ENCODE assay signal across 7 cellular contexts in the genomic region with DNA sequence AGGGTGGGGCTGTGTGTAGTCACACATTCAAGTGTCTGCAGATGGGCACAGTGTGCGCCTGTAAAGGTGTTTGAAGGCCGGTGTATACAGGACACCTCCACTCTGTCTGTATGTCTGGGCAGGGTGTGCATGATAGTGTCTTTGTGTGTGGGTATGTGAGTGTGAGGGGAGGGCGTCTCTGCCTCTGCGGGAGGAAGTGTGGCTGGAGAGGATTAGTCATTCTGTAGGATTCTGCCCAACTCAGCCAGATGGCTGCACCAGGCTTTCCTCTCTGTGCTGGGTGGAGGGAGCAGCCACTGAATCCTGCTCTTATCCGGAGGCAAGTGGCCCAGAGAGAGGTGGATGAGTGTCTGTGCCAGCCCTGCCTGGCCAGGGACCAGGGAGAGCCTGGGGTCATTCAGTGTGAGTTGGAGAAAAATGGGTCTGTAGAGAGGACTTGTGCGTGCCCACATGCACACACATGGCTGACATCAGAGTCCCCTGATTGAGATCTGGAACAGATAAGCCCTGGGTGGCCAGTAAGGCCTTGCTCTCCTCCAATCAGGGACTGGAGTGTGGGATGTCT. TPM values are rescaled to one million over a fixed set of nuclear protein-coding genes. Genes with fewer than 3 reads are reported as not detected.
A peak's percentile ranks its signal among the peaks of the same experiment; 100 is the strongest.
DNase-seq lines count a peak whose midpoint lies in the region; ATAC-seq, FAIRE-seq and TF ChIP-seq lines count a peak whose summit lies in the region.

No MANE protein-coding gene starts in this region.

- ATAC-seq in GM19025 (IDR thresholded peaks at IDR 0.05; ENCODE audit: low read depth, unreplicated experiment), result peak; percentile 11
- ATAC-seq in mucosa of descending colon, result peak; percentile 54
- ATAC-seq in GM19328 (IDR thresholded peaks at IDR 0.05; ENCODE audit: unreplicated experiment), result no peak

- H3K4me3 ChIP-seq in endothelial cell of umbilical vein (replicated peaks in 1 of 3; ENCODE audit: insufficient read depth in 1 of 3, low read depth in 1 of 3, low read length in 3 of 3), result peak overlapping the region; percentile 48 to 77 (median 71)
- H3K4me3 ChIP-seq in mucosa of descending colon, result peak overlapping the region; percentile 27

- peak; percentile 78 for TF ChIP-seq POLR2A in endothelial cell of umbilical vein (IDR thresholded peaks at IDR 0.05; ENCODE audit: low read depth, low read length)

- H3K4me1 ChIP-seq in endothelial cell of umbilical vein (ENCODE audit: control insufficient read depth, extremely low read depth, insufficient read depth, low read length) (peaks cover 16% of the 10 kb centered on the region), mucosa of descending colon (ENCODE audit: low read depth) (peaks cover 27% of the 10 kb centered on the region)

- peak overlapping the region; percentile 90 for H3K9ac ChIP-seq in endothelial cell of umbilical vein (replicated peaks; ENCODE audit: extremely low read depth, insufficient read depth, low read length)

- POLR2A ChIA-PET in endothelial cell of umbilical vein (lab: Charles Lee), result no interaction called here

- no peak for TF ChIP-seq CTCF in endothelial cell of umbilical vein (IDR thresholded peaks at IDR 0.05; ENCODE audit: extremely low read depth in 1 of 2, insufficient read depth in 1 of 2, low read depth in 1 of 2, low read length in 2 of 2)
- TF ChIP-seq CTCF in mucosa of descending colon (IDR thresholded peaks at IDR 0.05), result no peak

- BruUV-seq in endothelial cell of umbilical vein (replicated peaks; lab: Mats Ljungman, UMichigan), result TSS peak; percentile 40

- H3K9me3 ChIP-seq in endothelial cell of umbilical vein (replicated peaks; ENCODE audit: control insufficient read depth, insufficient read depth, low read length) (no peaks in the 10 kb centered on the region), mucosa of descending colon (no peaks in the 10 kb centered on the region)

- peak overlapping the region; percentile 91 for H3K27ac ChIP-seq in endothelial cell of umbilical vein (ENCODE audit: insufficient read depth, low read depth, low read length)

- dilution Hi-C loops in endothelial cell of umbilical vein (cut with MboI; ENCODE audit: extremely low pct_ligation_motif_present, low sequenced_read_pairs), result no loop called here

- intact Hi-C loops in endothelial cell of umbilical vein (cut with micrococcal nuclease), result loop anchor here (1.0 to 5.0 kb wide), 4 partner anchors 9 to 35 kb away; no protein-coding TSS in a partner anchor
- intact Hi-C loops in mucosa of descending colon (cut with DNase I, micrococcal nuclease), result no loop called here

- CTCF ChIA-PET in endothelial cell of umbilical vein (lab: Charles Lee), result interaction anchor here (1.0 to 6.3 kb wide), 11 partner anchors 8 to 110 kb away, joined by 3 to 74 read pairs (median 7); a partner anchor contains a TSS

- no peaks in the 10 kb centered on the region for H4K20me1 ChIP-seq in endothelial cell of umbilical vein (replicated peaks; ENCODE audit: control insufficient read depth, extremely low read depth, insufficient read depth, low read length)

- H3K36me3 ChIP-seq in endothelial cell of umbilical vein (ENCODE audit: control insufficient read depth in 2 of 2, extremely low read depth in 1 of 2, insufficient read depth in 2 of 2, low read length in 2 of 2) (peaks cover 14 to 25% of the 10 kb centered on the region in 2 experiments), mucosa of descending colon (ENCODE audit: low read depth) (no peaks in the 10 kb centered on the region)

- peak overlapping the region; percentile 66 for H3K4me2 ChIP-seq in endothelial cell of umbilical vein (ENCODE audit: insufficient read depth, low read length)

- H3K79me2 ChIP-seq in endothelial cell of umbilical vein (ENCODE audit: control insufficient read depth, insufficient read depth, low read length), result peaks cover 11% of the 10 kb centered on the region

- H3K27me3 ChIP-seq in endothelial cell of umbilical vein (ENCODE audit: control insufficient read depth in 2 of 2, insufficient read depth in 2 of 2, low read length in 2 of 2), result peaks cover 0 to 9% of the 10 kb centered on the region in 2 experiments

- no peaks in the 10 kb centered on the region for H3K9me1 ChIP-seq in endothelial cell of umbilical vein (replicated peaks; ENCODE audit: control insufficient read depth, extremely low read depth, insufficient read depth, low read length)

- H2AFZ ChIP-seq in endothelial cell of umbilical vein (ENCODE audit: low read depth, low read length), result peak overlapping the region; percentile 94

- FAIRE-seq in endothelial cell of umbilical vein (lab: Jason Lieb, UNC), result peak; percentile 98

- DNase-seq in NCI-H1694 treated with DMSO at 0.1 percent for 48 hours (lab: John Stamatoyannopoulos, UW) (peak; percentile 59), endothelial cell of umbilical vein (ENCODE audit: low read depth, low spot score) (peak; percentile 94), mucosa of descending colon (peak in 1 of 3 donors; percentile 51)
- peak; percentile 38 to 57 for DNase-seq in activated CD8-positive, alpha-beta memory T cell treated with anti-CD3 and anti-CD28 coated beads for 4 hours (ENCODE audit: low read depth in 2 of 2)
- DNase-seq in stimulated activated CD8-positive, alpha-beta memory T cell treated with anti-CD3 and anti-CD28 coated beads, Interleukin-4, amount 100 ng/mL, for 24 hours (ENCODE audit: low read depth), result peak; percentile 36

TF ChIP-seq in endothelial cell of umbilical vein, 7 proteins besides CTCF, POLR2A, EP300 and RAD21 (continues in another document):
- TF ChIP-seq MYC (IDR thresholded peaks at IDR 0.05; ENCODE audit: low read depth, low read length) (peak; percentile 40), GATA2 (IDR thresholded peaks at IDR 0.05; ENCODE audit: insufficient read depth, insufficient read length, low read depth, low read length) (peak; percentile 93), FOS (IDR thresholded peaks at IDR 0.05; ENCODE audit: borderline replicate concordance, insufficient read depth, low read length) (peak; percentile 70)
- TF ChIP-seq, protein P1, sequence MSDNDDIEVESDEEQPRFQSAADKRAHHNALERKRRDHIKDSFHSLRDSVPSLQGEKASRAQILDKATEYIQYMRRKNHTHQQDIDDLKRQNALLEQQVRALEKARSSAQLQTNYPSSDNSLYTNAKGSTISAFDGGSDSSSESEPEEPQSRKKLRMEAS (IDR thresholded peaks at IDR 0.05; ENCODE audit: insufficient read depth, insufficient read length), result no peak

RNA-seq across cellular contexts. Expression of a gene that starts 1.7 kb away (rescaled TPM):
- total RNA-seq in endothelial cell of umbilical vein, result 79.6 and 83.1 TPM in 2 replicates
- 117 and 125 TPM in 2 replicates for polyA plus RNA-seq in endothelial cell of umbilical vein
- polyA plus RNA-seq in endothelial cell of umbilical vein (2011; cell fraction: cytosol; rRNA removed), result 75.8 and 81.7 TPM in 2 replicates
- polyA plus RNA-seq in endothelial cell of umbilical vein (2011; cell fraction: nucleus; rRNA removed), result 327 and 344 TPM in 2 replicates
- polyA plus RNA-seq in endothelial cell of umbilical vein (2012), result 67.4 and 75.2 TPM in 2 replicates
- 177 and 187 TPM in 2 replicates for polyA minus RNA-seq in endothelial cell of umbilical vein
- polyA minus RNA-seq in endothelial cell of umbilical vein (2011; cell fraction: cytosol; rRNA and poly(A)+ RNA removed), result 82.2 TPM
- polyA minus RNA-seq in endothelial cell of umbilical vein (2011; cell fraction: nucleus; rRNA and poly(A)+ RNA removed), result 63.1 and 94.4 TPM in 2 replicates
- 10 to 100 TPM in 2 of 3 donors, 1 to 10 TPM in 1; 8.7 to 28.7 (median 28.0) TPM for total RNA-seq in mucosa of descending colon

RNA-seq across cellular contexts. Expression of a gene that starts 1.8 kb away (rescaled TPM):
- total RNA-seq in endothelial cell of umbilical vein (0.55 and 1.6 TPM in 2 replicates), mucosa of descending colon (under 1 TPM in 2 of 3 donors, not detected in 1; 0.28 to 0.43 TPM)
- polyA plus RNA-seq in endothelial cell of umbilical vein, result 0.41 and 0.92 TPM in 2 replicates
- 0.36 and 0.69 TPM in 2 replicates for polyA plus RNA-seq in endothelial cell of umbilical vein (2011; cell fraction: cytosol; rRNA removed)
- 1.3 and 1.7 TPM in 2 replicates for polyA plus RNA-seq in endothelial cell of umbilical vein (2011; cell fraction: nucleus; rRNA removed)
- polyA plus RNA-seq in endothelial cell of umbilical vein (2012), result 1.0 and 2.6 TPM in 2 replicates
- 0.22 and 0.45 TPM in 2 replicates for polyA minus RNA-seq in endothelial cell of umbilical vein
- polyA minus RNA-seq in endothelial cell of umbilical vein (2011; cell fraction: cytosol; rRNA and poly(A)+ RNA removed), result 0.72 TPM
- polyA minus RNA-seq in endothelial cell of umbilical vein (2011; cell fraction: nucleus; rRNA and poly(A)+ RNA removed), result 0.14 TPM in 1 of 2 replicates, not detected in the other

RNA-seq across cellular contexts. Expression of a gene that starts 29.1 kb away (rescaled TPM):
- total RNA-seq in endothelial cell of umbilical vein (2.9 and 3.3 TPM in 2 replicates), mucosa of descending colon (10 to 100 TPM in 2 of 3 donors, 1 to 10 TPM in 1; 8.5 to 20.0 (median 16.7) TPM)
- polyA plus RNA-seq in endothelial cell of umbilical vein, result 3.0 TPM in 2 replicates
- polyA plus RNA-seq in endothelial cell of umbilical vein (2011; cell fraction: cytosol; rRNA removed), result 2.0 and 2.7 TPM in 2 replicates
- polyA plus RNA-seq in endothelial cell of umbilical vein (2011; cell fraction: nucleus; rRNA removed), result 2.5 and 3.7 TPM in 2 replicates
- 0.44 and 0.63 TPM in 2 replicates for polyA plus RNA-seq in endothelial cell of umbilical vein (2012)
- 2.7 and 2.8 TPM in 2 replicates for polyA minus RNA-seq in endothelial cell of umbilical vein
- polyA minus RNA-seq in endothelial cell of umbilical vein (2011; cell fraction: cytosol; rRNA and poly(A)+ RNA removed), result 27.1 TPM
- polyA minus RNA-seq in endothelial cell of umbilical vein (2011; cell fraction: nucleus; rRNA and poly(A)+ RNA removed), result 0.91 and 1.1 TPM in 2 replicates

RNA-seq across cellular contexts. Expression of a gene that starts 33.1 kb away (rescaled TPM):
- total RNA-seq in endothelial cell of umbilical vein, result 63.7 and 70.8 TPM in 2 replicates
- 79.5 and 93.2 TPM in 2 replicates for polyA plus RNA-seq in endothelial cell of umbilical vein
- 47.6 and 58.9 TPM in 2 replicates for polyA plus RNA-seq in endothelial cell of umbilical vein (2011; cell fraction: cytosol; rRNA removed)
- 72.5 and 108 TPM in 2 replicates for polyA plus RNA-seq in endothelial cell of umbilical vein (2011; cell fraction: nucleus; rRNA removed)
- 36.0 and 47.0 TPM in 2 replicates for polyA plus RNA-seq in endothelial cell of umbilical vein (2012)
- 32.0 and 39.4 TPM in 2 replicates for polyA minus RNA-seq in endothelial cell of umbilical vein
- 16.4 TPM for polyA minus RNA-seq in endothelial cell of umbilical vein (2011; cell fraction: cytosol; rRNA and poly(A)+ RNA removed)
- polyA minus RNA-seq in endothelial cell of umbilical vein (2011; cell fraction: nucleus; rRNA and poly(A)+ RNA removed), result 16.7 and 31.8 TPM in 2 replicates
- 10 to 100 TPM; 26.0 to 82.1 (median 31.5) TPM for total RNA-seq in mucosa of descending colon

RNA-seq across cellular contexts. Expression of a gene that starts 45.4 kb away (rescaled TPM):
- total RNA-seq in endothelial cell of umbilical vein (10.9 and 12.3 TPM in 2 replicates), mucosa of descending colon (1 to 10 TPM; 6.0 to 7.8 (median 7.0) TPM)
- polyA plus RNA-seq in endothelial cell of umbilical vein, result 4.3 and 5.6 TPM in 2 replicates
- polyA plus RNA-seq in endothelial cell of umbilical vein (2011; cell fraction: cytosol; rRNA removed), result 7.0 and 8.7 TPM in 2 replicates
- 8.0 and 9.7 TPM in 2 replicates for polyA plus RNA-seq in endothelial cell of umbilical vein (2011; cell fraction: nucleus; rRNA removed)
- 12.8 and 12.9 TPM in 2 replicates for polyA plus RNA-seq in endothelial cell of umbilical vein (2012)
- polyA minus RNA-seq in endothelial cell of umbilical vein, result 11.8 and 13.0 TPM in 2 replicates
- polyA minus RNA-seq in endothelial cell of umbilical vein (2011; cell fraction: cytosol; rRNA and poly(A)+ RNA removed), result 14.4 TPM
- polyA minus RNA-seq in endothelial cell of umbilical vein (2011; cell fraction: nucleus; rRNA and poly(A)+ RNA removed), result 5.4 and 5.8 TPM in 2 replicates
